ENCODE assay signal across 11 cellular contexts in the genomic region with DNA sequence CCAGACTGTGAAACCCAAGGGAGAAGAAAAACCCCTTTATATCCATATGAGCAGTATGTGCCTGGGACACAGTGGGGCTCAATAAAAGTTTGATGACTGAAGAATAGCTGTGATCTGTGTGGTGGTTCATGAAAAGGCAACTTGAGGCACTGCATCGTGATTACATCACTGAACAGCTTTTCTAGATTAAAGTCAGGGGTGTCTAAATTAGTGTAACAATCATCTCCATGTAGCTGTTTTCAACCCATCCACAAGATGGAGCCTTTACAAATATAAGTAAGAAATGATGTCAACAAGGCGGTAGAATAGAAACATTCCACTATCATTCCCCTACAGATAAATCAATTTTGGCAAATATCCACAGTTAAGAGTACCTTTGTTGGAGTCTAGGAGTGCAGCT. TPM values are rescaled to one million over a fixed set of nuclear protein-coding genes. Genes with fewer than 3 reads are reported as not detected.
DNase-seq lines count a peak whose midpoint lies in the region; ATAC-seq, FAIRE-seq and TF ChIP-seq lines count a peak whose summit lies in the region.
"Had no signal": no experiment of that assay in that cellular context is flagged by ENCODE, and none has a peak within 500 bp of the region (broad histone marks: within the 10 kb centered on the region; RNA-seq: fewer than 3 reads in every experiment).

No MANE protein-coding gene starts in this region.

- ATAC-seq in GM18868 (IDR thresholded peaks at IDR 0.05; ENCODE audit: unreplicated experiment), result peak; percentile 40
- ATAC-seq in HG03342 (IDR thresholded peaks at IDR 0.05; ENCODE audit: unreplicated experiment), result no peak
- ATAC-seq in GM18870 (IDR thresholded peaks at IDR 0.05; ENCODE audit: unreplicated experiment), result no peak
- ATAC-seq: activated T-cell treated with anti-CD3 and anti-CD28 coated beads, Interleukin-2, amount 50 U/mL, for 4 hours had no signal

- DNase-seq in D721Med (ENCODE audit: insufficient read length, low spot score) (no peak), SK-MEL-5 (ENCODE audit: low read depth, low spot score) (peak; percentile 37), germinal center (ENCODE audit: low spot score) (peak; percentile 11), NCI-H2029 treated with DMSO at 0.1 percent for 48 hours (lab: John Stamatoyannopoulos, UW) (no peak), NCI-H1930 (lab: John Stamatoyannopoulos, UW) (no peak)
- DNase-seq: activated T-cell treated with anti-CD3 and anti-CD28 coated beads, Interleukin-2, amount 50 U/mL, for 4 hours; kidney; NCI-H187 had no signal

- peak; percentile 31 for TF ChIP-seq CTCF in D721Med (IDR thresholded peaks at IDR 0.05; ENCODE audit: insufficient read depth, missing control alignments)

- in situ Hi-C loops in SK-MEL-5 (cut with HindIII; ENCODE audit: low pct_unique_long_range_greater_than_20kb, low sequenced_read_pairs), result no loop called here

- no peak for FAIRE-seq in D721Med (lab: Jason Lieb, UNC)
- FAIRE-seq: kidney had no signal

RNA-seq across cellular contexts. Expression of a gene that starts 55.5 kb away (rescaled TPM):
- 36.5 and 41.4 TPM in 2 replicates for total RNA-seq in SK-MEL-5 (2014; rRNA removed; shearing (Covaris generic))
- 33.2 and 35.0 TPM in 2 replicates for polyA plus RNA-seq in SK-MEL-5 (2015; cell fraction: cytosol; rRNA removed)
- 47.1 and 48.0 TPM in 2 replicates for polyA plus RNA-seq in SK-MEL-5 (2015; cell fraction: nucleus; rRNA removed)

Comparison
In these comparisons a context has a peak if more than half of its experiments do, and no peak if none do; other contexts are left out.
1. DNase-seq: peak in SK-MEL-5 (single experiment) and germinal center (single experiment); none in D721Med (single experiment), NCI-H2029 treated with DMSO at 0.1 percent for 48 hours (single experiment) and NCI-H1930 (0 of 2).